Comparison of ENCODE assay signal across 1 cellular context in genomic region chr17:50112694-50113093, GRCh38.
A peak's percentile ranks its signal among the peaks of the same experiment; 100 is the strongest.
TF ChIP-seq lines count a peak whose summit lies in the region.

No MANE protein-coding gene starts in this region.

TF ChIP-seq in HepG2, 621 proteins besides CTCF, POLR2A, EP300 and RAD21:
- no peak for TF ChIP-seq CREM (IDR thresholded peaks at IDR 0.05)
- TF ChIP-seq CREM (CRISPR knock-in tag; IDR thresholded peaks at IDR 0.05), result no peak
- TF ChIP-seq ZNF34 (CRISPR knock-in tag; IDR thresholded peaks at IDR 0.05; ENCODE audit: borderline replicate concordance), result no peak
- TF ChIP-seq, protein P1, sequence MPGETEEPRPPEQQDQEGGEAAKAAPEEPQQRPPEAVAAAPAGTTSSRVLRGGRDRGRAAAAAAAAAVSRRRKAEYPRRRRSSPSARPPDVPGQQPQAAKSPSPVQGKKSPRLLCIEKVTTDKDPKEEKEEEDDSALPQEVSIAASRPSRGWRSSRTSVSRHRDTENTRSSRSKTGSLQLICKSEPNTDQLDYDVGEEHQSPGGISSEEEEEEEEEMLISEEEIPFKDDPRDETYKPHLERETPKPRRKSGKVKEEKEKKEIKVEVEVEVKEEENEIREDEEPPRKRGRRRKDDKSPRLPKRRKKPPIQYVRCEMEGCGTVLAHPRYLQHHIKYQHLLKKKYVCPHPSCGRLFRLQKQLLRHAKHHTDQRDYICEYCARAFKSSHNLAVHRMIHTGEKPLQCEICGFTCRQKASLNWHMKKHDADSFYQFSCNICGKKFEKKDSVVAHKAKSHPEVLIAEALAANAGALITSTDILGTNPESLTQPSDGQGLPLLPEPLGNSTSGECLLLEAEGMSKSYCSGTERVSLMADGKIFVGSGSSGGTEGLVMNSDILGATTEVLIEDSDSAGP (CRISPR knock-in tag; IDR thresholded peaks at IDR 0.05; ENCODE audit: borderline replicate concordance), result 0 out of 2 replicates have a peak, but pooled peaks have one; percentile 14
- 0 out of 2 replicates have a peak, but pooled peaks have one; percentile 11 for TF ChIP-seq ZNF598 (CRISPR knock-in tag; IDR thresholded peaks at IDR 0.05; ENCODE audit: borderline replicate concordance)
- TF ChIP-seq ATF3 (CRISPR knock-in tag; IDR thresholded peaks at IDR 0.05), result no peak
- 0 out of 2 replicates have a peak, but pooled peaks have one; percentile 12 for TF ChIP-seq ZSCAN31 (CRISPR knock-in tag; IDR thresholded peaks at IDR 0.05; ENCODE audit: low read depth)
- TF ChIP-seq ZFP90 (CRISPR knock-in tag; IDR thresholded peaks at IDR 0.05; ENCODE audit: borderline replicate concordance), result no peak
- TF ChIP-seq HNF4G (IDR thresholded peaks at IDR 0.05; ENCODE audit: borderline replicate concordance, low read depth, low read length), result no peak
- no peak for TF ChIP-seq HNF4G (CRISPR knock-in tag; IDR thresholded peaks at IDR 0.05; ENCODE audit: borderline replicate concordance, low read depth)
- TF ChIP-seq HNRNPL (IDR thresholded peaks at IDR 0.05; ENCODE audit: low read depth, low read length), result peak; percentile 81
- no peak for TF ChIP-seq HOXD1 (CRISPR knock-in tag; IDR thresholded peaks at IDR 0.05)
- no peak for TF ChIP-seq STAT5B (CRISPR knock-in tag; IDR thresholded peaks at IDR 0.05)
- TF ChIP-seq AGO1 (IDR thresholded peaks at IDR 0.05; ENCODE audit: low read depth, low read length, poor library complexity, severe bottlenecking), result peak; percentile 65
- TF ChIP-seq, protein P2, sequence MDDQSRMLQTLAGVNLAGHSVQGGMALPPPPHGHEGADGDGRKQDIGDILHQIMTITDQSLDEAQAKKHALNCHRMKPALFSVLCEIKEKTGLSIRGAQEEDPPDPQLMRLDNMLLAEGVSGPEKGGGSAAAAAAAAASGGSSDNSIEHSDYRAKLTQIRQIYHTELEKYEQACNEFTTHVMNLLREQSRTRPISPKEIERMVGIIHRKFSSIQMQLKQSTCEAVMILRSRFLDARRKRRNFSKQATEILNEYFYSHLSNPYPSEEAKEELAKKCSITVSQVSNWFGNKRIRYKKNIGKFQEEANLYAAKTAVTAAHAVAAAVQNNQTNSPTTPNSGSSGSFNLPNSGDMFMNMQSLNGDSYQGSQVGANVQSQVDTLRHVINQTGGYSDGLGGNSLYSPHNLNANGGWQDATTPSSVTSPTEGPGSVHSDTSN (CRISPR knock-in tag; IDR thresholded peaks at IDR 0.05; ENCODE audit: borderline replicate concordance), result no peak
- TF ChIP-seq, protein P3, sequence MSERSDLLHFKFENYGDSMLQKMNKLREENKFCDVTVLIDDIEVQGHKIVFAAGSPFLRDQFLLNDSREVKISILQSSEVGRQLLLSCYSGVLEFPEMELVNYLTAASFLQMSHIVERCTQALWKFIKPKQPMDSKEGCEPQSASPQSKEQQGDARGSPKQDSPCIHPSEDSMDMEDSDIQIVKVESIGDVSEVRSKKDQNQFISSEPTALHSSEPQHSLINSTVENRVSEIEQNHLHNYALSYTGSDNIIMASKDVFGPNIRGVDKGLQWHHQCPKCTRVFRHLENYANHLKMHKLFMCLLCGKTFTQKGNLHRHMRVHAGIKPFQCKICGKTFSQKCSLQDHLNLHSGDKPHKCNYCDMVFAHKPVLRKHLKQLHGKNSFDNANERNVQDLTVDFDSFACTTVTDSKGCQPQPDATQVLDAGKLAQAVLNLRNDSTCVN (CRISPR knock-in tag; IDR thresholded peaks at IDR 0.05; ENCODE audit: borderline replicate concordance), result no peak
- 0 out of 2 replicates have a peak, but pooled peaks have one; percentile 17 for TF ChIP-seq ZBTB33 (CRISPR knock-in tag; IDR thresholded peaks at IDR 0.05)
- TF ChIP-seq ZNF124 (CRISPR knock-in tag; IDR thresholded peaks at IDR 0.05), result no peak
- no peak for TF ChIP-seq ZIK1 (CRISPR knock-in tag; IDR thresholded peaks at IDR 0.05; ENCODE audit: borderline replicate concordance, low read depth)
- TF ChIP-seq ZNF605 (CRISPR knock-in tag; IDR thresholded peaks at IDR 0.05), result no peak
- TF ChIP-seq, protein P4, sequence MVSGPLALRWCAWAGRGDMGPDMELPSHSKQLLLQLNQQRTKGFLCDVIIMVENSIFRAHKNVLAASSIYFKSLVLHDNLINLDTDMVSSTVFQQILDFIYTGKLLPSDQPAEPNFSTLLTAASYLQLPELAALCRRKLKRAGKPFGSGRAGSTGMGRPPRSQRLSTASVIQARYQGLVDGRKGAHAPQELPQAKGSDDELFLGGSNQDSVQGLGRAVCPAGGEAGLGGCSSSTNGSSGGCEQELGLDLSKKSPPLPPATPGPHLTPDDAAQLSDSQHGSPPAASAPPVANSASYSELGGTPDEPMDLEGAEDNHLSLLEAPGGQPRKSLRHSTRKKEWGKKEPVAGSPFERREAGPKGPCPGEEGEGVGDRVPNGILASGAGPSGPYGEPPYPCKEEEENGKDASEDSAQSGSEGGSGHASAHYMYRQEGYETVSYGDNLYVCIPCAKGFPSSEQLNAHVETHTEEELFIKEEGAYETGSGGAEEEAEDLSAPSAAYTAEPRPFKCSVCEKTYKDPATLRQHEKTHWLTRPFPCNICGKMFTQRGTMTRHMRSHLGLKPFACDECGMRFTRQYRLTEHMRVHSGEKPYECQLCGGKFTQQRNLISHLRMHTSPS (CRISPR knock-in tag; IDR thresholded peaks at IDR 0.05; ENCODE audit: low read depth), result 0 out of 2 replicates have a peak, but pooled peaks have one; percentile 56
- TF ChIP-seq AGO2 (optimal IDR thresholded peaks at IDR 0.05; ENCODE audit: low read depth, low read length), result peak; percentile 57
- no peak for TF ChIP-seq ZNF510 (CRISPR knock-in tag; IDR thresholded peaks at IDR 0.05; ENCODE audit: low read depth)
- TF ChIP-seq SETDB1 (CRISPR knock-in tag; IDR thresholded peaks at IDR 0.05; ENCODE audit: borderline replicate concordance), result no peak
- 0 out of 2 replicates have a peak, but pooled peaks have one; percentile 4 for TF ChIP-seq ZNF747 (CRISPR knock-in tag; IDR thresholded peaks at IDR 0.05; ENCODE audit: borderline replicate concordance)
- TF ChIP-seq ZFY (CRISPR knock-in tag; IDR thresholded peaks at IDR 0.05), result 0 out of 2 replicates have a peak, but pooled peaks have one; percentile 2
- TF ChIP-seq ZNF142 (CRISPR knock-in tag; IDR thresholded peaks at IDR 0.05), result 0 out of 2 replicates have a peak, but pooled peaks have one; percentile 26
- TF ChIP-seq KDM1A (CRISPR knock-in tag; IDR thresholded peaks at IDR 0.05), result no peak
